18 cellular contexts compared by ENCODE assay signal in genomic region chr17:38603786-38604478, GRCh38. TPM values are rescaled to one million over a fixed set of nuclear protein-coding genes. Genes with fewer than 3 reads are reported as not detected.
DNase-seq lines count a peak whose midpoint lies in the region; ATAC-seq, FAIRE-seq and TF ChIP-seq lines count a peak whose summit lies in the region.
"Had no signal": no experiment of that assay in that cellular context is flagged by ENCODE, and none has a peak within 500 bp of the region (broad histone marks: within the 10 kb centered on the region; RNA-seq: fewer than 3 reads in every experiment).

No MANE protein-coding gene starts in this region.

- peak overlapping the region; percentile 44 for H2BK15ac ChIP-seq in neuronal stem cell (ENCODE audit: low read length)

- DNase-seq in activated naive CD4-positive, alpha-beta T cell treated with anti-CD3 and anti-CD28 coated beads for 36 hours, result no peak
- no peak for DNase-seq in activated naive CD4-positive, alpha-beta T cell treated with anti-CD3 and anti-CD28 coated beads, Interleukin-2, amount 50 U/mL, for 16 hours
- DNase-seq in glutamatergic neuron (no peak), neuronal stem cell (ENCODE audit: low spot score) (no peak), GM19239 (ENCODE audit: insufficient read length, low spot score) (no peak)
- DNase-seq: activated CD4-positive, CD25-positive, alpha-beta regulatory T cell; kidney glomerular epithelial cell; NCI-H187 treated with DMSO at 0.1 percent for 48 hours; ovary; SHP77 treated with DMSO at 0.1 percent for 48 hours; sigmoid colon; trophoblast cell had no signal

- peak overlapping the region; percentile 4 for H3K4me3 Mint-ChIP-seq in activated naive CD4-positive, alpha-beta T cell treated with anti-CD3 and anti-CD28 coated beads for 36 hours
- peak overlapping the region; percentile 80 for H3K4me3 Mint-ChIP-seq in glutamatergic neuron (ENCODE audit: unreplicated experiment)
- H3K4me3 Mint-ChIP-seq: T-helper 2 cell treated with Interferon-gamma antibody and Interleukin-4, amounts not matched to agents 5 μg/mL and 100 μg/mL, for 36 hours had no signal

- H3K4me3 ChIP-seq in HUES64 (ENCODE audit: low read length) (peak overlapping the region; percentile 36), neuronal stem cell (ENCODE audit: low read length in 2 of 2) (no peak overlapping the region)
- H3K4me3 ChIP-seq: ovary had no signal

- peak overlapping the region; percentile 92 for H3K18ac ChIP-seq in neuronal stem cell (ENCODE audit: low read length)

- H2BK120ac ChIP-seq in neuronal stem cell (ENCODE audit: low read depth, low read length), result peak overlapping the region; percentile 39

- ATAC-seq in HG03565 (IDR thresholded peaks at IDR 0.05; ENCODE audit: unreplicated experiment) (no peak), GM18511 (IDR thresholded peaks at IDR 0.05; ENCODE audit: unreplicated experiment) (no peak)

- no peak overlapping the region for H3K14ac ChIP-seq in neuronal stem cell (ENCODE audit: low read length)

- H3K4me1 Mint-ChIP-seq in activated naive CD4-positive, alpha-beta T cell treated with anti-CD3 and anti-CD28 coated beads for 36 hours (ENCODE audit: low read depth), result peaks cover 13% of the 10 kb centered on the region
- H3K4me1 Mint-ChIP-seq in glutamatergic neuron (ENCODE audit: low read depth, unreplicated experiment), result peaks cover 16% of the 10 kb centered on the region

- peaks cover 62% of the 10 kb centered on the region for H3K4me1 ChIP-seq in HUES64 (ENCODE audit: insufficient read depth, low read length)
- H3K4me1 ChIP-seq in neuronal stem cell (ENCODE audit: control insufficient read depth in 2 of 2, insufficient read depth in 1 of 2, low read depth in 1 of 2, low read length in 2 of 2), result peaks cover 29 to 39% of the 10 kb centered on the region in 2 donors

- peak overlapping the region; percentile 81 for H3K4me2 ChIP-seq in neuronal stem cell (ENCODE audit: insufficient read depth, low read length, poor library complexity, severe bottlenecking)

- no peaks in the 10 kb centered on the region for H3K9me3 ChIP-seq in HUES64 (ENCODE audit: insufficient read depth, low read depth, low read length)
- no peaks in the 10 kb centered on the region for H3K9me3 ChIP-seq in neuronal stem cell (replicated peaks in 1 of 2; ENCODE audit: control insufficient read depth in 2 of 2, insufficient read depth in 1 of 2, low read depth in 1 of 2, low read length in 2 of 2)
- H3K9me3 ChIP-seq: ovary, sigmoid colon had no signal

- no peak for FAIRE-seq in GM19239 (lab: Jason Lieb, UNC)
- FAIRE-seq: A204.1 had no signal

- no peak overlapping the region for H3K27ac Mint-ChIP-seq in activated naive CD4-positive, alpha-beta T cell treated with anti-CD3 and anti-CD28 coated beads for 36 hours
- peak overlapping the region; percentile 62 for H3K27ac Mint-ChIP-seq in glutamatergic neuron (ENCODE audit: unreplicated experiment)
- H3K27ac Mint-ChIP-seq: endodermal cell; T-helper 2 cell treated with Interferon-gamma antibody and Interleukin-4, amounts not matched to agents 5 μg/mL and 100 μg/mL, for 36 hours had no signal

- WGBS in HUES64, result 51% methylated on average over 6 of the region's 6 CpGs
- WGBS in neuronal stem cell (ENCODE audit: extremely low coverage in 2 of 2, insufficient read length in 2 of 2, insufficient replicate concordance in 1 of 2), 2 donors, result no CpG with 5 or more reads among the region's 6 CpGs

- H3K79me1 ChIP-seq in neuronal stem cell (ENCODE audit: low read depth, low read length), result peaks cover 9% of the 10 kb centered on the region

- no peak overlapping the region for H2AFZ ChIP-seq in neuronal stem cell (ENCODE audit: low read length)

- TF ChIP-seq CTCF in glutamatergic neuron (IDR thresholded peaks at IDR 0.05; ENCODE audit: partially characterized antibody, unreplicated experiment), result no peak

- H3K9ac ChIP-seq in HUES64 (ENCODE audit: low read depth, low read length), result no peak overlapping the region
- peak overlapping the region; percentile 33 for H3K9ac ChIP-seq in neuronal stem cell (ENCODE audit: low read depth, low read length, poor library complexity)

- H3K27me3 ChIP-seq in HUES64 (ENCODE audit: insufficient read depth, low read length), result peaks cover 45% of the 10 kb centered on the region
- H3K27me3 ChIP-seq in neuronal stem cell (ENCODE audit: control insufficient read depth in 3 of 3, insufficient read depth in 3 of 3, low read depth in 1 of 3, low read length in 3 of 3), result peaks cover 0 to 22% (median 15%) of the 10 kb centered on the region in 3 experiments

- no peak overlapping the region; the same call in 1 of the 2 replicates for H3K27ac ChIP-seq in HUES64 (ENCODE audit: low read depth, low read length)
- H3K27ac ChIP-seq in neuronal stem cell (replicated peaks; ENCODE audit: low read length), result no peak overlapping the region
- H3K27ac ChIP-seq: ovary had no signal

- H2BK5ac ChIP-seq in neuronal stem cell (ENCODE audit: low read length), result peak overlapping the region; percentile 30

- intact Hi-C loops in activated naive CD4-positive, alpha-beta T cell treated with anti-CD3 and anti-CD28 coated beads for 36 hours (cut with micrococcal nuclease), result no loop called here

- H3K36me3 ChIP-seq in HUES64 (ENCODE audit: insufficient read depth, low read length) (no peaks in the 10 kb centered on the region), neuronal stem cell (replicated peaks in 1 of 2; ENCODE audit: control insufficient read depth in 2 of 2, insufficient read depth in 2 of 2, low read length in 2 of 2) (no peaks in the 10 kb centered on the region)
- H3K36me3 ChIP-seq: ovary, sigmoid colon had no signal

- H4K91ac ChIP-seq in neuronal stem cell (ENCODE audit: low read depth, low read length, poor library complexity), result peak overlapping the region; percentile 16

- H4K8ac ChIP-seq in neuronal stem cell (ENCODE audit: low read depth, low read length), result no peak overlapping the region

- no peaks in the 10 kb centered on the region for H3K36me3 Mint-ChIP-seq in activated naive CD4-positive, alpha-beta T cell treated with anti-CD3 and anti-CD28 coated beads for 36 hours (ENCODE audit: low read depth)
- H3K36me3 Mint-ChIP-seq in glutamatergic neuron (ENCODE audit: unreplicated experiment), result no peaks in the 10 kb centered on the region

- CTCF ChIA-PET in activated naive CD4-positive, alpha-beta T cell treated with anti-CD3 and anti-CD28 coated beads for 36 hours (lab: Charles Lee), result interaction anchor here (0.6 to 6.1 kb wide), 4 partner anchors 45 to 252 kb away, joined by 3 to 40 read pairs (median 4); partner anchors contain the start of gene SOCS7

- H3K9me3 Mint-ChIP-seq in activated naive CD4-positive, alpha-beta T cell treated with anti-CD3 and anti-CD28 coated beads for 36 hours, result no peaks in the 10 kb centered on the region
- H3K9me3 Mint-ChIP-seq in glutamatergic neuron (ENCODE audit: unreplicated experiment), result peaks cover 4% of the 10 kb centered on the region
- H3K9me3 Mint-ChIP-seq: endodermal cell; T-helper 2 cell treated with Interferon-gamma antibody and Interleukin-4, amounts not matched to agents 5 μg/mL and 100 μg/mL, for 36 hours had no signal

- H3K4ac ChIP-seq in neuronal stem cell (ENCODE audit: low read length), result no peak overlapping the region

- peak overlapping the region; percentile 57 for H3K23ac ChIP-seq in neuronal stem cell (ENCODE audit: low read depth, low read length, poor library complexity)

- peaks cover 63% of the 10 kb centered on the region for H3K27me3 Mint-ChIP-seq in activated naive CD4-positive, alpha-beta T cell treated with anti-CD3 and anti-CD28 coated beads for 36 hours (ENCODE audit: low read depth)
- H3K27me3 Mint-ChIP-seq in glutamatergic neuron (ENCODE audit: unreplicated experiment), result peaks cover 16% of the 10 kb centered on the region

- peak overlapping the region; percentile 99 for H2AK5ac ChIP-seq in neuronal stem cell (ENCODE audit: low read depth, low read length)

- no peak overlapping the region for H2BK12ac ChIP-seq in neuronal stem cell (ENCODE audit: low read length)

RNA-seq across cellular contexts. Expression of gene SRCIN1, which starts 1.8 kb away (rescaled TPM):
- under 1 TPM; 0.67 to 0.94 TPM for total RNA-seq in activated naive CD4-positive, alpha-beta T cell treated with anti-CD3 and anti-CD28 coated beads for 36 hours
- polyA plus RNA-seq in HUES64 (2013, experiment 1 of 2), result 3.4 TPM
- polyA plus RNA-seq in HUES64 (2013, experiment 2 of 2), result 5.0 TPM
- 20.8 TPM for total RNA-seq in glutamatergic neuron (ENCODE audit: unreplicated experiment)
- polyA plus RNA-seq in neuronal stem cell (2013, experiment 1 of 2), result 7.3 TPM
- polyA plus RNA-seq in neuronal stem cell (2013, experiment 2 of 2), result 7.4 TPM

Comparison
In these comparisons a context has a peak if more than half of its experiments do, and no peak if none do; other contexts are left out.
1. RNA of gene SRCIN1, which starts 1.8 kb away (total RNA-seq): 20.8 TPM in glutamatergic neuron (single experiment); 0.67 to 0.94 TPM in activated naive CD4-positive, alpha-beta T cell treated with anti-CD3 and anti-CD28 coated beads for 36 hours; every median in the first group is over 10 times any median in the second.